In the genomic region with DNA sequence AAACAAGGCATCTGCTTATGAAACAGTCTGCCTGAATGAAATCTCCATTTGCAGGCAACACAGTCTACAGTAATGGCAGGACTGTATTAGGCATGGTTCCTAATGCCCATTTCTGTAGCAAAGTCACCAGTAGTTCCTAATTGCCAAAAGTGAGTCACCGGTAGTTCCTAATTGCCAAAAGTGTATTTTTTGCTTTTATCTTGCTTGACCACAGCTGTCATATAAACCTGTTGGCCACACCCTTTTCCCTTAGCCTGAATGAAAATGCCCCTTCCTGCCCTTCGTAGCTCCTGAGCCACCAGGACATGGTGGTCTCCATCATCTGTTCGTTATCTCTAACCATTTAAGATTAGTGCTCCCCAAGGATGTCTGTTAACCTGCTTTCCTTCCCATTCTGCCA, we compare ENCODE assay signal across 19 cellular contexts. TPM values are rescaled to one million over a fixed set of nuclear protein-coding genes. Genes with fewer than 3 reads are reported as not detected.
DNase-seq lines count a peak whose midpoint lies in the region; ATAC-seq and TF ChIP-seq lines count a peak whose summit lies in the region.
"Had no signal": no experiment of that assay in that cellular context is flagged by ENCODE, and none has a peak within 500 bp of the region (broad histone marks: within the 10 kb centered on the region; RNA-seq: fewer than 3 reads in every experiment).

No MANE protein-coding gene starts in this region.

- no peaks in the 10 kb centered on the region for H3K36me3 ChIP-seq in effector memory CD4-positive, alpha-beta T cell (ENCODE audit: control insufficient read depth, insufficient read depth, low read length)

- H3K27ac ChIP-seq in effector memory CD4-positive, alpha-beta T cell (ENCODE audit: insufficient read depth, low read length, poor library complexity, severe bottlenecking), result no peak overlapping the region
- H3K27ac ChIP-seq: 22Rv1 had no signal

- no peaks in the 10 kb centered on the region for H3K9me3 ChIP-seq in effector memory CD4-positive, alpha-beta T cell (ENCODE audit: control insufficient read depth, low read length)
- H3K9me3 ChIP-seq: BE2C had no signal

- CTCF ChIA-PET in activated CD8-positive, alpha-beta memory T cell treated with anti-CD3 and anti-CD28 coated beads, Interleukin-2, amount 10 ng/mL, durations not matched to agents 7 days and 5 days (lab: Charles Lee), result interaction anchor here (0.8 kb wide), 1 partner anchor 9 kb away, joined by 4 read pairs; no protein-coding TSS in a partner anchor
- CTCF ChIA-PET in MCF 10A (lab: Yijun Ruan, JAX), result interaction anchor here (1.2 kb wide), 1 partner anchor 20 kb away, joined by 3 read pairs; no protein-coding TSS in a partner anchor

- no peak for TF ChIP-seq CTCF in osteocyte (IDR thresholded peaks at IDR 0.05)
- TF ChIP-seq CTCF in MCF 10A (IDR thresholded peaks at IDR 0.05; ENCODE audit: unreplicated experiment), result no peak

- POLR2A ChIA-PET in MCF 10A (lab: Yijun Ruan, JAX), result interaction anchor here (0.7 to 1.4 kb wide), 2 partner anchors 23 to 1097 kb away, joined by 3 read pairs; no protein-coding TSS in a partner anchor

- no peak overlapping the region for H3K4me3 ChIP-seq in effector memory CD4-positive, alpha-beta T cell (ENCODE audit: insufficient read depth, low read depth, low read length, poor library complexity, severe bottlenecking)

- H3K27ac Mint-ChIP-seq in activated CD8-positive, alpha-beta memory T cell treated with anti-CD3 and anti-CD28 coated beads, Interleukin-2, amount 10 ng/mL, durations not matched to agents 7 days and 5 days, result no peak overlapping the region
- H3K27ac Mint-ChIP-seq in osteocyte (ENCODE audit: unreplicated experiment), result peak overlapping the region; percentile 3
- no peak overlapping the region for H3K27ac Mint-ChIP-seq in MCF 10A (ENCODE audit: low read depth, unreplicated experiment)
- H3K27ac Mint-ChIP-seq: CD4-positive, alpha-beta T cell had no signal

- ATAC-seq in activated CD8-positive, alpha-beta memory T cell treated with anti-CD3 and anti-CD28 coated beads, Interleukin-2, amount 10 ng/mL, durations not matched to agents 7 days and 5 days, result no peak

- H3K27me3 ChIP-seq in effector memory CD4-positive, alpha-beta T cell (replicated peaks; ENCODE audit: control insufficient read depth, insufficient read depth, low read length, poor library complexity, severe bottlenecking), result no peaks in the 10 kb centered on the region
- H3K27me3 ChIP-seq: BE2C had no signal

- DNase-seq in activated CD8-positive, alpha-beta memory T cell treated with anti-CD3 and anti-CD28 coated beads, Interleukin-2, amount 10 ng/mL, durations not matched to agents 7 days and 5 days, result peak; percentile 4
- no peak for DNase-seq in activated CD8-positive, alpha-beta memory T cell treated with anti-CD3 and anti-CD28 coated beads for 24 hours
- peak; percentile 76 for DNase-seq in RPMI7951 (ENCODE audit: low read depth)
- peak; percentile 37 for DNase-seq in dermis blood vessel endothelial cell
- DNase-seq in osteocyte (ENCODE audit: extremely low spot score, unreplicated experiment), result no peak
- DNase-seq in MCF 10A (ENCODE audit: unreplicated experiment), result no peak
- DNase-seq in ecto neural progenitor cell (ENCODE audit: low spot score), result no peak
- DNase-seq in effector memory CD4-positive, alpha-beta T cell, result no peak
- DNase-seq: BE2C; CD4-positive, alpha-beta T cell; DMS79; GOT3; Karpas-422; NCI-H1105; NCI-H187; NCI-H345; NCI-H526; SHP77 treated with DMSO at 0.1 percent for 48 hours had no signal

- H3K36me3 Mint-ChIP-seq in activated CD8-positive, alpha-beta memory T cell treated with anti-CD3 and anti-CD28 coated beads, Interleukin-2, amount 10 ng/mL, durations not matched to agents 7 days and 5 days, result peaks cover 20% of the 10 kb centered on the region
- H3K36me3 Mint-ChIP-seq in osteocyte (ENCODE audit: unreplicated experiment), result peaks cover 13% of the 10 kb centered on the region
- peaks cover 65% of the 10 kb centered on the region for H3K36me3 Mint-ChIP-seq in MCF 10A (ENCODE audit: insufficient read depth, unreplicated experiment)

- H3K4me1 Mint-ChIP-seq in activated CD8-positive, alpha-beta memory T cell treated with anti-CD3 and anti-CD28 coated beads, Interleukin-2, amount 10 ng/mL, durations not matched to agents 7 days and 5 days, result peaks cover 29% of the 10 kb centered on the region
- H3K4me1 Mint-ChIP-seq in osteocyte (ENCODE audit: unreplicated experiment), result peaks cover 35% of the 10 kb centered on the region
- H3K4me1 Mint-ChIP-seq in MCF 10A (ENCODE audit: insufficient read depth, unreplicated experiment), result peaks cover 17% of the 10 kb centered on the region

- intact Hi-C loops in MCF 10A (cut with micrococcal nuclease), result no loop called here

- no TSS peak for BruUV-seq in MCF 10A (replicated peaks; lab: Mats Ljungman, UMichigan)

- H3K27me3 Mint-ChIP-seq in activated CD8-positive, alpha-beta memory T cell treated with anti-CD3 and anti-CD28 coated beads, Interleukin-2, amount 10 ng/mL, durations not matched to agents 7 days and 5 days, result no peaks in the 10 kb centered on the region
- H3K27me3 Mint-ChIP-seq in osteocyte (ENCODE audit: unreplicated experiment) (no peaks in the 10 kb centered on the region), MCF 10A (ENCODE audit: insufficient read depth, unreplicated experiment) (no peaks in the 10 kb centered on the region)
- H3K27me3 Mint-ChIP-seq: CD4-positive, alpha-beta T cell had no signal

- H3K9me3 Mint-ChIP-seq in activated CD8-positive, alpha-beta memory T cell treated with anti-CD3 and anti-CD28 coated beads, Interleukin-2, amount 10 ng/mL, durations not matched to agents 7 days and 5 days (ENCODE audit: low read depth), result no peaks in the 10 kb centered on the region
- H3K9me3 Mint-ChIP-seq in osteocyte (ENCODE audit: unreplicated experiment) (no peaks in the 10 kb centered on the region), MCF 10A (ENCODE audit: unreplicated experiment) (no peaks in the 10 kb centered on the region)
- H3K9me3 Mint-ChIP-seq: CD4-positive, alpha-beta T cell had no signal

- H3K4me3 Mint-ChIP-seq in activated CD8-positive, alpha-beta memory T cell treated with anti-CD3 and anti-CD28 coated beads, Interleukin-2, amount 10 ng/mL, durations not matched to agents 7 days and 5 days, result no peak overlapping the region
- no peak overlapping the region for H3K4me3 Mint-ChIP-seq in osteocyte (ENCODE audit: unreplicated experiment)
- H3K4me3 Mint-ChIP-seq in MCF 10A (ENCODE audit: unreplicated experiment), result no peak overlapping the region
- H3K4me3 Mint-ChIP-seq: CD4-positive, alpha-beta T cell had no signal

- H3K4me1 ChIP-seq in effector memory CD4-positive, alpha-beta T cell (ENCODE audit: control insufficient read depth, insufficient read depth, low read length, poor library complexity, severe bottlenecking), result peaks cover 4% of the 10 kb centered on the region

RNA-seq across cellular contexts. Expression of a gene that starts 34.5 kb away (rescaled TPM):
- 10 to 100 TPM; 54.1 to 82.8 TPM for total RNA-seq in activated CD8-positive, alpha-beta memory T cell treated with anti-CD3 and anti-CD28 coated beads, Interleukin-2, amount 10 ng/mL, durations not matched to agents 7 days and 5 days
- total RNA-seq in RPMI7951 (2014; rRNA removed; shearing (Covaris generic)), result 21.5 and 21.6 TPM in 2 replicates
- total RNA-seq in dermis blood vessel endothelial cell (38.6 and 56.4 TPM in 2 replicates), osteocyte (63.2 and 67.0 TPM in 2 replicates), MCF 10A (2022) (82.4 and 110 TPM in 2 replicates)

Comparison
In these comparisons a context has a peak if more than half of its experiments do, and no peak if none do; other contexts are left out.
1. DNase-seq: peak in activated CD8-positive, alpha-beta memory T cell treated with anti-CD3 and anti-CD28 coated beads, Interleukin-2, amount 10 ng/mL, durations not matched to agents 7 days and 5 days (single experiment), RPMI7951 (single experiment) and dermis blood vessel endothelial cell (single experiment); none in activated CD8-positive, alpha-beta memory T cell treated with anti-CD3 and anti-CD28 coated beads for 24 hours (single experiment), osteocyte (single experiment), MCF 10A (single experiment), ecto neural progenitor cell (single experiment) and effector memory CD4-positive, alpha-beta T cell (0 of 3).